1 cellular context compared by ENCODE assay signal in genomic region chr6:52523363-52524207, GRCh38.
TF ChIP-seq lines count a peak whose summit lies in the region.

No MANE protein-coding gene starts in this region.

TF ChIP-seq in K562, 482 proteins besides CTCF, POLR2A, EP300 and RAD21:
- TF ChIP-seq ZFP1 (CRISPR knock-in tag; IDR thresholded peaks at IDR 0.05) (no peak), ZNF316 (IDR thresholded peaks at IDR 0.05) (peak; percentile 77), MAFK (IDR thresholded peaks at IDR 0.05; ENCODE audit: low read length) (peak; percentile 35; the same call in 1 of the 2 replicates), MAFF (IDR thresholded peaks at IDR 0.05; ENCODE audit: low read length) (peak; percentile 62; the same call in 1 of the 2 replicates), MEF2A (IDR thresholded peaks at IDR 0.05; ENCODE audit: control insufficient read depth, low read depth, low read length) (no peak), BRD9 (IDR thresholded peaks at IDR 0.05; ENCODE audit: low read depth, partially characterized antibody) (no peak), ZNF197 (CRISPR knock-in tag; IDR thresholded peaks at IDR 0.05; ENCODE audit: low read depth) (no peak), C11orf30 (IDR thresholded peaks at IDR 0.05; ENCODE audit: low read depth) (peak; percentile 71), SIN3B (IDR thresholded peaks at IDR 0.05; ENCODE audit: low read depth) (no peak), KAT7 (CRISPR knock-in tag; IDR thresholded peaks at IDR 0.05; ENCODE audit: borderline replicate concordance) (no peak), MAFG (tag; conservative IDR thresholded peaks at IDR 0.05) (peak; percentile 65)
- TF ChIP-seq, protein P1, sequence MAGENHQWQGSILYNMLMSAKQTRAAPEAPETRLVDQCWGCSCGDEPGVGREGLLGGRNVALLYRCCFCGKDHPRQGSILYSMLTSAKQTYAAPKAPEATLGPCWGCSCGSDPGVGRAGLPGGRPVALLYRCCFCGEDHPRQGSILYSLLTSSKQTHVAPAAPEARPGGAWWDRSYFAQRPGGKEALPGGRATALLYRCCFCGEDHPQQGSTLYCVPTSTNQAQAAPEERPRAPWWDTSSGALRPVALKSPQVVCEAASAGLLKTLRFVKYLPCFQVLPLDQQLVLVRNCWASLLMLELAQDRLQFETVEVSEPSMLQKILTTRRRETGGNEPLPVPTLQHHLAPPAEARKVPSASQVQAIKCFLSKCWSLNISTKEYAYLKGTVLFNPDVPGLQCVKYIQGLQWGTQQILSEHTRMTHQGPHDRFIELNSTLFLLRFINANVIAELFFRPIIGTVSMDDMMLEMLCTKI (IDR thresholded peaks at IDR 0.05; ENCODE audit: partially characterized antibody), result no peak
